28 cellular contexts compared by ENCODE assay signal in the genomic region with DNA sequence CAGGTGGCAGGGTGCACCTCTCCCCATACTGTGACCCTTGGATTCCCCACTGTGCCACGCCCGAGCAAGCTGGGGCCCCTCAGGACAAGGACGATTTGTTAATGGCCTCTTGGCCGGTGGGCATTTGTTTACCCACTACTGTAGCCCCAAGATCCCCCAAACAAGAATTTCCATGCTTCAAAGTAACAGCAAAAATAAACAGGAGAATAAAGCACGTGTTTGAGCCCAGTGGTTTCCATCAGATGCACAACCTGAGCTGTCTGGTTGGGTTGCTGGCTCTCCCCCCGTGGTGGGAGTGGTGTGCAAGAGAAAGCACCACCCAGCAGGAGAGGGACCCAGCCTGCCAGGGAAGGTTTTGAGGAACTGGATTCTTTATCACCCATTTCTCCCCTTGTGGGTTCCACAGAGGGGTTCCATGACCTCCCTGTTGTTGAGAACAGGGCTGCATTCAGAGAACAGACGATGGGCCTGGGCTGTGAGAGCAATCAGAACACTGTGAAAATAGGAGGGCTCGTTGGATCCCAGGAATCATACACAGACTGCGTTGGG. TPM values are rescaled to one million over a fixed set of nuclear protein-coding genes. Genes with fewer than 3 reads are reported as not detected.
DNase-seq lines count a peak whose midpoint lies in the region; ATAC-seq and TF ChIP-seq lines count a peak whose summit lies in the region.
"Had no signal": no experiment of that assay in that cellular context is flagged by ENCODE, and none has a peak within 500 bp of the region (broad histone marks: within the 10 kb centered on the region; RNA-seq: fewer than 3 reads in every experiment).

No MANE protein-coding gene starts in this region.

- peaks cover 0 to 64% (median 28%) of the 10 kb centered on the region in 12 donors for H3K4me1 ChIP-seq in heart left ventricle
- peaks cover 0 to 60% (median 8%) of the 10 kb centered on the region in 5 donors for H3K4me1 ChIP-seq in subcutaneous abdominal adipose tissue (ENCODE audit: control insufficient read depth in 5 of 5, insufficient read depth in 5 of 5, low read length in 5 of 5)

- H3K4me3 ChIP-seq in heart left ventricle (peak overlapping the region in 10 of 12 donors; percentile 27 to 70 (median 63)), NB4 (ENCODE audit: low read depth, low read length) (no peak overlapping the region), subcutaneous abdominal adipose tissue (ENCODE audit: low read depth in 1 of 5, low read length in 5 of 5) (peak overlapping the region in 4 of 5 donors; percentile 19 to 77 (median 74))
- H3K4me3 ChIP-seq: neural progenitor cell had no signal

- H3K27ac Mint-ChIP-seq in endothelial cell (ENCODE audit: unreplicated experiment) = peak overlapping the region; percentile 95
- H3K27ac Mint-ChIP-seq: activated CD4-positive, alpha-beta memory T cell treated with anti-CD3 and anti-CD28 coated beads for 36 hours; activated naive CD8-positive, alpha-beta T cell treated with anti-CD3 and anti-CD28 coated beads for 36 hours; neural progenitor cell; type B pancreatic cell had no signal

- H3K27me3 Mint-ChIP-seq in endothelial cell (ENCODE audit: unreplicated experiment) = peaks cover 6% of the 10 kb centered on the region
- H3K27me3 Mint-ChIP-seq: activated CD4-positive, alpha-beta memory T cell treated with anti-CD3 and anti-CD28 coated beads for 36 hours; activated naive CD8-positive, alpha-beta T cell treated with anti-CD3 and anti-CD28 coated beads for 36 hours; central memory CD8-positive, alpha-beta T cell had no signal

- peak overlapping the region; percentile 71 for H3K4me3 Mint-ChIP-seq in endothelial cell (ENCODE audit: unreplicated experiment)
- H3K4me3 Mint-ChIP-seq: activated CD4-positive, alpha-beta memory T cell treated with anti-CD3 and anti-CD28 coated beads for 36 hours; activated naive CD8-positive, alpha-beta T cell treated with anti-CD3 and anti-CD28 coated beads for 36 hours; central memory CD8-positive, alpha-beta T cell; neural progenitor cell; type B pancreatic cell had no signal

- H3K9me3 ChIP-seq in heart left ventricle (no peaks in the 10 kb centered on the region), subcutaneous abdominal adipose tissue (ENCODE audit: control insufficient read depth in 5 of 5, low read length in 5 of 5) (no peaks in the 10 kb centered on the region)
- H3K9me3 ChIP-seq: ascending aorta had no signal

- DNase-seq in heart left ventricle = no peak
- DNase-seq in Right ventricle myocardium superior = no peak
- DNase-seq in NB4 (ENCODE audit: low read depth) = peak; percentile 59
- no peak for DNase-seq in endothelial cell (ENCODE audit: low spot score)
- no peak for DNase-seq in NCI-H1436 (lab: John Stamatoyannopoulos, UW)
- DNase-seq in NOMO-1 treated with dmso at 0.1 percent for 144 hours (lab: John Stamatoyannopoulos, UW; ENCODE audit: unreplicated experiment) = no peak
- no peak for DNase-seq in activated CD4-positive, CD25-positive, alpha-beta regulatory T cell treated with anti-CD3 and anti-CD28 coated beads, Interleukin-2, amount 50 U/mL, for 72 hours
- DNase-seq: activated CD4-positive, alpha-beta memory T cell treated with anti-CD3 and anti-CD28 coated beads for 36 hours; activated CD4-positive, CD25-positive, alpha-beta regulatory T cell; activated effector memory CD4-positive, alpha-beta T cell treated with Interleukin-2 at 50 U/mL for 16 hours; activated naive CD8-positive, alpha-beta T cell treated with anti-CD3 and anti-CD28 coated beads for 36 hours; DMS53; GDM1; mammary epithelial cell; MM.1S; NCI-H1694 treated with DMSO at 0.1 percent for 48 hours; NCI-H2171; NCI-H524 treated with DMSO at 0.1 percent for 48 hours; T-helper 9 cell had no signal

- peaks cover 10% of the 10 kb centered on the region for H3K36me3 Mint-ChIP-seq in endothelial cell (ENCODE audit: low read depth, unreplicated experiment)
- H3K36me3 Mint-ChIP-seq: activated CD4-positive, alpha-beta memory T cell treated with anti-CD3 and anti-CD28 coated beads for 36 hours; activated naive CD8-positive, alpha-beta T cell treated with anti-CD3 and anti-CD28 coated beads for 36 hours; neural progenitor cell; type B pancreatic cell had no signal

- ATAC-seq in heart left ventricle (no peak), Right ventricle myocardium superior (ENCODE audit: poor library complexity) (no peak)
- ATAC-seq: esophagus mucosa had no signal

- H3K4me1 Mint-ChIP-seq in endothelial cell (ENCODE audit: unreplicated experiment) = peaks cover 63% of the 10 kb centered on the region
- H3K4me1 Mint-ChIP-seq: central memory CD8-positive, alpha-beta T cell had no signal

- H3K27me3 ChIP-seq in heart left ventricle (no peaks in the 10 kb centered on the region), subcutaneous abdominal adipose tissue (ENCODE audit: control insufficient read depth in 5 of 5, insufficient read depth in 4 of 5, low read length in 5 of 5) (peaks cover 0 to 3% (median 0%) of the 10 kb centered on the region in 5 donors)
- H3K27me3 ChIP-seq: ascending aorta, neural progenitor cell had no signal

- intact Hi-C loops in heart left ventricle (cut with DNase I) = loop anchor here in 2 of 10 donors (5.0 to 10.0 kb wide), 3 partner anchors 53 to 121 kb away; no protein-coding TSS in a partner anchor
- intact Hi-C loops in Right ventricle myocardium superior (cut with DNase I) = no loop called here

- H3K27ac ChIP-seq in heart left ventricle = peak overlapping the region in 10 of 12 donors; percentile 85 to 99 (median 98)
- no peak overlapping the region for H3K27ac ChIP-seq in subcutaneous abdominal adipose tissue (ENCODE audit: low read depth, low read length)
- H3K27ac ChIP-seq: neural progenitor cell, RWPE1 had no signal

- 63 to 81% (median 68%) methylated on average over 9 of the region's 9 CpGs for WGBS in heart left ventricle, 4 donors

- H3K36me3 ChIP-seq in heart left ventricle = peaks cover 0 to 24% (median 0%) of the 10 kb centered on the region in 9 donors
- H3K36me3 ChIP-seq in subcutaneous abdominal adipose tissue (ENCODE audit: control insufficient read depth in 5 of 5, insufficient read depth in 5 of 5, low read length in 5 of 5) = peaks cover 0 to 9% (median 4%) of the 10 kb centered on the region in 5 donors
- H3K36me3 ChIP-seq: ascending aorta, neural progenitor cell had no signal

- no peaks in the 10 kb centered on the region for H3K9me3 Mint-ChIP-seq in endothelial cell (ENCODE audit: unreplicated experiment)
- H3K9me3 Mint-ChIP-seq: activated CD4-positive, alpha-beta memory T cell treated with anti-CD3 and anti-CD28 coated beads for 36 hours; activated naive CD8-positive, alpha-beta T cell treated with anti-CD3 and anti-CD28 coated beads for 36 hours; central memory CD8-positive, alpha-beta T cell; neural progenitor cell; type B pancreatic cell had no signal

- TF ChIP-seq CTCF in heart left ventricle (IDR thresholded peaks at IDR 0.05) = no peak
- no peak for TF ChIP-seq CTCF in NB4 (IDR thresholded peaks at IDR 0.05; ENCODE audit: low read depth, low read length)
- TF ChIP-seq CTCF in endothelial cell (IDR thresholded peaks at IDR 0.05; ENCODE audit: unreplicated experiment) = no peak

- TF ChIP-seq POLR2A in heart left ventricle (IDR thresholded peaks at IDR 0.05) (no peak), NB4 (IDR thresholded peaks at IDR 0.05; ENCODE audit: extremely low read depth, insufficient read length) (no peak)

- H3K9ac ChIP-seq in subcutaneous abdominal adipose tissue (ENCODE audit: low read length in 5 of 5) = peak overlapping the region in 1 of 5 donors; percentile 60
- H3K9ac ChIP-seq: neural progenitor cell had no signal

RNA-seq across cellular contexts. Expression of a gene that starts 4.8 kb away (rescaled TPM):
- total RNA-seq in heart left ventricle (100 to 1,000 TPM in 1 of 9 donors, 10 to 100 TPM in 8; 29.6 to 110 (median 45.7) TPM), Right ventricle myocardium superior (37.0 TPM), endothelial cell (ENCODE audit: unreplicated experiment) (139 TPM)
- polyA plus RNA-seq in heart left ventricle = 10 to 100 TPM in 1 of 2 donors, 1 to 10 TPM in 1; 9.2 to 40.2 TPM
- total RNA-seq: mammary epithelial cell had no signal
- polyA plus RNA-seq: keratinocyte, mammary epithelial cell had no signal

RNA-seq across cellular contexts. Expression of a gene that starts 31.9 kb away (rescaled TPM):
- 10 to 100 TPM; 12.4 to 70.9 (median 19.9) TPM for total RNA-seq in heart left ventricle
- polyA plus RNA-seq in heart left ventricle = 10 to 100 TPM in 1 of 2 donors, 1 to 10 TPM in 1; 8.2 to 24.0 TPM
- total RNA-seq in Right ventricle myocardium superior = 11.8 TPM
- 90.4 TPM for total RNA-seq in endothelial cell (ENCODE audit: unreplicated experiment)
- total RNA-seq: activated CD4-positive, alpha-beta memory T cell treated with anti-CD3 and anti-CD28 coated beads for 36 hours; activated naive CD8-positive, alpha-beta T cell treated with anti-CD3 and anti-CD28 coated beads for 36 hours had no signal

RNA-seq across cellular contexts. Expression of a gene that starts 46.2 kb away (rescaled TPM):
- total RNA-seq in heart left ventricle (under 1 TPM in 1 of 9 donors, not detected in 8; 0.28 TPM), Right ventricle myocardium superior (not detected), endothelial cell (ENCODE audit: unreplicated experiment) (not detected)
- not detected for polyA plus RNA-seq in heart left ventricle
- total RNA-seq: activated CD4-positive, alpha-beta memory T cell treated with anti-CD3 and anti-CD28 coated beads for 36 hours; activated naive CD8-positive, alpha-beta T cell treated with anti-CD3 and anti-CD28 coated beads for 36 hours; ascending aorta; esophagus mucosa; mammary epithelial cell; posterior vena cava had no signal
- polyA plus RNA-seq: keratinocyte, mammary epithelial cell had no signal
